22 cellular contexts compared by ENCODE assay signal in the genomic region with DNA sequence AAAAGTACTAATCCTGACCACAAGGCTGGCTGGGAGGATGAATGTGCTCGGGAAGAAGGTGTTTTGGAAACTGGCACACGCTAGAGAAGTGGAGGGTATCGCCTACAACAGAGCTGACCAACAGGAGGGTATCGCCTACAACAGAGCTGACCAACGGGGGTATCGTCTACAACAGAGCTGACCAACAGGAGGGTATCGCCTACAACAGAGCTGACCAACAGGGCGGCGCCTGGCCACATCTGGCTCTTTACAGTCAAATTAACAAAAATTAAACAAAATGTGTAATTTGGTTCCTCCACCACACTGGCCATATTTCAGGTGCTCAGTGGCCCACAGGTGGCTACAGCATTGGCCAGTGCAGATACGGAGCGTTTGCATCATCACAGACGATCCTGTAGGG.
A peak's percentile ranks its signal among the peaks of the same experiment; 100 is the strongest.
DNase-seq lines count a peak whose midpoint lies in the region; ATAC-seq, FAIRE-seq and TF ChIP-seq lines count a peak whose summit lies in the region.
"Had no signal": no experiment of that assay in that cellular context is flagged by ENCODE, and none has a peak within 500 bp of the region (broad histone marks: within the 10 kb centered on the region; RNA-seq: fewer than 3 reads in every experiment).

No MANE protein-coding gene starts in this region.

- no peaks in the 10 kb centered on the region for H3K9me3 ChIP-seq in Caco-2
- H3K9me3 ChIP-seq: gastroesophageal sphincter, left lung, thyroid gland had no signal

- TF ChIP-seq CTCF in Caco-2 (IDR thresholded peaks at IDR 0.05; ENCODE audit: insufficient read depth in 1 of 2, low read depth in 1 of 2, low read length in 1 of 2, severe bottlenecking in 1 of 2, unreplicated experiment in 1 of 2) (peak in 1 of 2 experiments; percentile 13), brain microvascular endothelial cell (IDR thresholded peaks at IDR 0.05; ENCODE audit: low read depth, low read length, missing control alignments) (peak; percentile 41), neural crest cell (conservative IDR thresholded peaks at IDR 0.05) (peak; percentile 26)

- ATAC-seq in HG02763 (IDR thresholded peaks at IDR 0.05; ENCODE audit: unreplicated experiment) = no peak
- no peak for ATAC-seq in HG03095 (IDR thresholded peaks at IDR 0.05; ENCODE audit: unreplicated experiment)
- no peak for ATAC-seq in esophagus mucosa
- ATAC-seq: gastroesophageal sphincter had no signal

- CTCF ChIA-PET in Caco-2 (lab: Charles Lee) = interaction anchor here (1.7 kb wide), 1 partner anchor 12 kb away, joined by 3 read pairs; no protein-coding TSS in a partner anchor

- intact Hi-C loops in Caco-2 (cut with micrococcal nuclease; ENCODE audit: unreplicated experiment) = no loop called here

- BruUV-seq in Caco-2 (replicated peaks; lab: Mats Ljungman, UMichigan) = no TSS peak

- H3K27me3 ChIP-seq in Caco-2 (replicated peaks; ENCODE audit: control insufficient read depth, insufficient read depth, low read length) (no peaks in the 10 kb centered on the region), brain microvascular endothelial cell (replicated peaks) (no peaks in the 10 kb centered on the region)
- H3K27me3 ChIP-seq: gastroesophageal sphincter, left lung, thyroid gland had no signal

- peak; percentile 68 for FAIRE-seq in HTR-8/SVneo (lab: Jason Lieb, UNC)
- FAIRE-seq: GM18507 had no signal

- H3K4me1 Mint-ChIP-seq in Caco-2 (ENCODE audit: low read depth, unreplicated experiment) (peaks cover 51% of the 10 kb centered on the region), neural crest cell (peaks cover 37% of the 10 kb centered on the region)

- H3K27ac Mint-ChIP-seq in Caco-2 (ENCODE audit: unreplicated experiment) (peak overlapping the region; percentile 97), neural crest cell (ENCODE audit: unreplicated experiment) (no peak overlapping the region)
- H3K27ac Mint-ChIP-seq: B cell had no signal

- H3K36me3 ChIP-seq in Caco-2 (ENCODE audit: control insufficient read depth, insufficient read depth, low read length) (no peaks in the 10 kb centered on the region), brain microvascular endothelial cell (replicated peaks) (no peaks in the 10 kb centered on the region)
- H3K36me3 ChIP-seq: gastroesophageal sphincter, left lung, thyroid gland had no signal

- in situ Hi-C loops in brain microvascular endothelial cell (cut with HindIII; ENCODE audit: low pct_ligation_motif_present, low sequenced_read_pairs) = no loop called here

- DNase-seq in Caco-2 (no peak), HTR-8/SVneo (ENCODE audit: insufficient read length, low spot score) (no peak), brain microvascular endothelial cell (no peak), neural crest cell (ENCODE audit: low read depth, low spot score) (no peak), NCI-H1092 (lab: John Stamatoyannopoulos, UW) (no peak)
- DNase-seq: activated CD4-positive, CD25-positive, alpha-beta regulatory T cell treated with anti-CD3 and anti-CD28 coated beads, Interleukin-2, amount 50 U/mL, for 72 hours; activated effector memory CD4-positive, alpha-beta T cell treated with Interleukin-2 at 50 U/mL for 16 hours; amniotic stem cell; cerebellar nuclear complex; DMS53; IMR-90; left lung; NCI-H524 treated with DMSO at 0.1 percent for 48 hours; PC-9; T-helper 9 cell; thyroid gland had no signal

- H3K36me3 Mint-ChIP-seq in Caco-2 (ENCODE audit: insufficient read depth, unreplicated experiment) (peaks cover 36% of the 10 kb centered on the region), neural crest cell (ENCODE audit: low read depth) (no peaks in the 10 kb centered on the region)

- no peak overlapping the region for H3K4me3 Mint-ChIP-seq in Caco-2 (ENCODE audit: unreplicated experiment)
- H3K4me3 Mint-ChIP-seq in neural crest cell = no peak overlapping the region
- H3K4me3 Mint-ChIP-seq: B cell had no signal

- H3K4me1 ChIP-seq in Caco-2 = peaks cover 53% of the 10 kb centered on the region

- POLR2A ChIA-PET in Caco-2 (lab: Charles Lee) = no interaction called here

- H3K4me3 ChIP-seq in Caco-2 (ENCODE audit: low read depth, low read length) (no peak overlapping the region), brain microvascular endothelial cell (ENCODE audit: low read depth, low read length) (no peak overlapping the region)
- H3K4me3 ChIP-seq: gastroesophageal sphincter, left lung, PC-9, thyroid gland had no signal

- H3K27me3 Mint-ChIP-seq in Caco-2 (ENCODE audit: insufficient read depth, unreplicated experiment) (no peaks in the 10 kb centered on the region), neural crest cell (ENCODE audit: low read depth) (no peaks in the 10 kb centered on the region)
- H3K27me3 Mint-ChIP-seq: B cell had no signal

- no peaks in the 10 kb centered on the region for H3K9me3 Mint-ChIP-seq in Caco-2 (ENCODE audit: unreplicated experiment)
- no peaks in the 10 kb centered on the region for H3K9me3 Mint-ChIP-seq in neural crest cell

- no peak overlapping the region for H3K27ac ChIP-seq in brain microvascular endothelial cell
- H3K27ac ChIP-seq: gastroesophageal sphincter, left lung, PC-9, thyroid gland had no signal
